25 cellular contexts compared by ENCODE assay signal in genomic region chr18:9690418-9691178, GRCh38. TPM values are rescaled to one million over a fixed set of nuclear protein-coding genes. Genes with fewer than 3 reads are reported as not detected.
A peak's percentile ranks its signal among the peaks of the same experiment; 100 is the strongest.
DNase-seq lines count a peak whose midpoint lies in the region; ATAC-seq and TF ChIP-seq lines count a peak whose summit lies in the region.
"Had no signal": no experiment of that assay in that cellular context is flagged by ENCODE, and none has a peak within 500 bp of the region (broad histone marks: within the 10 kb centered on the region; RNA-seq: fewer than 3 reads in every experiment).

No MANE protein-coding gene starts in this region.

- no peaks in the 10 kb centered on the region for H3K9me2 ChIP-seq in SK-N-SH

- no peak for TF ChIP-seq POLR2A in IMR-90 (IDR thresholded peaks at IDR 0.05; ENCODE audit: low read depth, low read length)

- H3K4ac ChIP-seq in IMR-90 (ENCODE audit: low read depth, low read length) = no peak overlapping the region

- no peak overlapping the region for H4K91ac ChIP-seq in IMR-90 (ENCODE audit: insufficient read depth, low read depth, low read length)

- dilution Hi-C loops in IMR-90 (cut with HindIII; ENCODE audit: low sequenced_read_pairs, unreplicated experiment) = no loop called here

- no peak overlapping the region for H3K18ac ChIP-seq in IMR-90 (ENCODE audit: low read depth, low read length)

- TF ChIP-seq RAD21 in IMR-90 (IDR thresholded peaks at IDR 0.05; ENCODE audit: low read length) (no peak), SK-N-SH (IDR thresholded peaks at IDR 0.05; ENCODE audit: low read length) (no peak)

- intact Hi-C loops in IMR-90 (cut with micrococcal nuclease) = no loop called here
- intact Hi-C loops in activated CD8-positive, alpha-beta T cell treated with anti-CD3 and anti-CD28 coated beads for 36 hours (cut with micrococcal nuclease) = no loop called here

- H2BK15ac ChIP-seq in IMR-90 (ENCODE audit: low read depth, low read length) = no peak overlapping the region; the same call in 2 of the 3 replicates

- H3K27me3 Mint-ChIP-seq in activated CD8-positive, alpha-beta T cell treated with anti-CD3 and anti-CD28 coated beads for 36 hours = no peaks in the 10 kb centered on the region
- H3K27me3 Mint-ChIP-seq: activated CD4-positive, alpha-beta T cell treated with anti-CD3 and anti-CD28 coated beads for 36 hours had no signal

- DNase-seq in EH (ENCODE audit: low read depth) (peak; percentile 29), IMR-90 (peak; percentile 67), SK-N-SH (no peak), fibroblast of villous mesenchyme (ENCODE audit: low read depth) (peak; percentile 86), superior temporal gyrus (ENCODE audit: extremely low spot score) (no peak), NCI-H146 (lab: John Stamatoyannopoulos, UW) (no peak), DMS153 (lab: John Stamatoyannopoulos, UW) (no peak)
- DNase-seq in activated CD8-positive, alpha-beta T cell treated with anti-CD3 and anti-CD28 coated beads for 36 hours = no peak
- DNase-seq: activated CD4-positive, alpha-beta T cell treated with anti-CD3 and anti-CD28 coated beads for 36 hours; activated gamma-delta T cell; activated T-cell treated with anti-CD3 and anti-CD28 coated beads, Interleukin-2, amount 50 U/mL, for 24 hours; CD8-positive, alpha-beta memory T cell; DMS79; head of caudate nucleus; lower lobe of right lung; NCI-H1105; NCI-H2081; pancreas; PC-3; stimulated activated CD4-positive, alpha-beta T cell treated with anti-CD3 and anti-CD28 coated beads, Interleukin-1b, Interleukin-23, amount 100 ng/mL, for 48 hours; stimulated activated CD8-positive, alpha-beta memory T cell treated with anti-CD3 and anti-CD28 coated beads, Interleukin-4, amount 100 ng/mL, for 48 hours; upper lobe of right lung had no signal

- H3K9ac ChIP-seq in IMR-90 (ENCODE audit: low read depth, low read length) = no peak overlapping the region
- no peak overlapping the region for H3K9ac ChIP-seq in SK-N-SH

- no peak overlapping the region for H4K5ac ChIP-seq in IMR-90 (ENCODE audit: low read depth, low read length)

- H3K4me3 ChIP-seq in IMR-90 (ENCODE audit: insufficient read depth, low read depth, low read length) (no peak overlapping the region), SK-N-SH (ENCODE audit: low read depth in 2 of 2, low read length in 1 of 2) (no peak overlapping the region), fibroblast of villous mesenchyme (ENCODE audit: low read depth, low read length) (no peak overlapping the region)
- H3K4me3 ChIP-seq: lower lobe of right lung, pancreas, smooth muscle cell, upper lobe of right lung had no signal

- H2AK5ac ChIP-seq in IMR-90 (ENCODE audit: low read depth, low read length) = no peak overlapping the region

- no peak for TF ChIP-seq EP300 in SK-N-SH (IDR thresholded peaks at IDR 0.05; ENCODE audit: borderline replicate concordance in 1 of 2, low read depth in 1 of 2, low read length in 1 of 2)

- H3K23ac ChIP-seq in IMR-90 (ENCODE audit: low read depth, low read length) = no peak overlapping the region

- H3K4me1 Mint-ChIP-seq in activated CD8-positive, alpha-beta T cell treated with anti-CD3 and anti-CD28 coated beads for 36 hours (ENCODE audit: low read depth) = no peaks in the 10 kb centered on the region
- H3K4me1 Mint-ChIP-seq: activated CD4-positive, alpha-beta T cell treated with anti-CD3 and anti-CD28 coated beads for 36 hours; B cell had no signal

- H2BK5ac ChIP-seq in IMR-90 (ENCODE audit: low read depth, low read length, poor library complexity, severe bottlenecking) = no peak overlapping the region

- no peak overlapping the region for H3K56ac ChIP-seq in IMR-90 (ENCODE audit: extremely low read depth, insufficient read depth, low read length)

- CTCF ChIA-PET in IMR-90 (lab: Yijun Ruan, JAX) (no interaction called here), SK-N-SH (lab: Yijun Ruan, JAX) (interaction anchor here (0.9 to 1.2 kb wide), 3 partner anchors 22 to 75 kb away, joined by 3 to 4 read pairs (median 3); no protein-coding TSS in a partner anchor)
- CTCF ChIA-PET in activated CD8-positive, alpha-beta T cell treated with anti-CD3 and anti-CD28 coated beads for 36 hours (lab: Charles Lee) = no interaction called here

- H3K4me2 ChIP-seq in IMR-90 (ENCODE audit: low read depth, low read length) (no peak overlapping the region; the same call in 1 of the 2 replicates), SK-N-SH (no peak overlapping the region)
- H3K4me2 ChIP-seq: smooth muscle cell had no signal

- H4K8ac ChIP-seq in IMR-90 (ENCODE audit: low read depth in 2 of 2, low read length in 2 of 2) = no peak overlapping the region

- H4K20me1 ChIP-seq in IMR-90 (ENCODE audit: insufficient read depth, low read length) = no peaks in the 10 kb centered on the region
- no peaks in the 10 kb centered on the region for H4K20me1 ChIP-seq in SK-N-SH (ENCODE audit: insufficient read depth)

- H3K9me3 Mint-ChIP-seq in activated CD8-positive, alpha-beta T cell treated with anti-CD3 and anti-CD28 coated beads for 36 hours = peaks cover 1% of the 10 kb centered on the region
- H3K9me3 Mint-ChIP-seq: activated T-cell treated with anti-CD3 and anti-CD28 coated beads, Interleukin-2, amount 50 U/mL, for 24 hours; T-helper 2 cell treated with Interferon-gamma antibody and Interleukin-4, amounts not matched to agents 5 μg/mL and 100 μg/mL, for 36 hours had no signal

- H3K4me1 ChIP-seq in IMR-90 (ENCODE audit: control insufficient read depth, insufficient read depth, low read length) (no peaks in the 10 kb centered on the region; the same call in 1 of the 2 replicates), SK-N-SH (ENCODE audit: control insufficient read depth in 1 of 2, insufficient read depth in 2 of 2, low read depth in 1 of 2, low read length in 1 of 2) (peaks cover 0 to 6% of the 10 kb centered on the region in 2 experiments; a peak in 2 of 4 replicates)
- H3K4me1 ChIP-seq: pancreas had no signal

- POLR2A ChIA-PET in IMR-90 (lab: Charles Lee; ENCODE audit: unreplicated experiment) = no interaction called here
- POLR2A ChIA-PET in SK-N-SH (lab: Yijun Ruan, JAX) = no interaction called here
- POLR2A ChIA-PET in activated CD8-positive, alpha-beta T cell treated with anti-CD3 and anti-CD28 coated beads for 36 hours (lab: Charles Lee) = no interaction called here

- no peak overlapping the region for H3K4me3 Mint-ChIP-seq in activated CD8-positive, alpha-beta T cell treated with anti-CD3 and anti-CD28 coated beads for 36 hours
- H3K4me3 Mint-ChIP-seq: activated CD4-positive, alpha-beta T cell treated with anti-CD3 and anti-CD28 coated beads for 36 hours; activated T-cell treated with anti-CD3 and anti-CD28 coated beads, Interleukin-2, amount 50 U/mL, for 24 hours; B cell; CD8-positive, alpha-beta memory T cell; T-helper 2 cell treated with Interferon-gamma antibody and Interleukin-4, amounts not matched to agents 5 μg/mL and 100 μg/mL, for 36 hours had no signal

- H3K9me3 ChIP-seq in IMR-90 (ENCODE audit: control insufficient read depth, insufficient read depth, low read length) (no peaks in the 10 kb centered on the region), SK-N-SH (no peaks in the 10 kb centered on the region)
- H3K9me3 ChIP-seq: lower lobe of right lung, pancreas, upper lobe of right lung had no signal

- no peak overlapping the region for H2BK20ac ChIP-seq in IMR-90 (ENCODE audit: low read depth, low read length)

- no peaks in the 10 kb centered on the region for H3K79me2 ChIP-seq in SK-N-SH (ENCODE audit: insufficient read depth)

- H3K27me3 ChIP-seq in IMR-90 (ENCODE audit: control insufficient read depth, insufficient read depth, low read length) (no peaks in the 10 kb centered on the region), SK-N-SH (ENCODE audit: insufficient read depth) (no peaks in the 10 kb centered on the region)
- H3K27me3 ChIP-seq: pancreas, upper lobe of right lung had no signal

- H2AK9ac ChIP-seq in IMR-90 (replicated peaks; ENCODE audit: low read depth, low read length, poor library complexity) = no peak overlapping the region

- H3K36me3 Mint-ChIP-seq in activated CD8-positive, alpha-beta T cell treated with anti-CD3 and anti-CD28 coated beads for 36 hours (ENCODE audit: low read depth) = no peaks in the 10 kb centered on the region
- H3K36me3 Mint-ChIP-seq: CD8-positive, alpha-beta memory T cell had no signal

- no TSS peak for BruUV-seq in IMR-90 (replicated peaks; lab: Mats Ljungman, UMichigan)

- no peak overlapping the region for H3K27ac ChIP-seq in IMR-90 (ENCODE audit: insufficient read depth, low read length)
- H3K27ac ChIP-seq in SK-N-SH (ENCODE audit: low read depth in 2 of 2, low read length in 1 of 2) = peak overlapping the region in 1 of 2 experiments; percentile 2; a peak in 1 of 4 replicates
- H3K27ac ChIP-seq: lower lobe of right lung, pancreas, upper lobe of right lung had no signal

- no peaks in the 10 kb centered on the region for H3K9me1 ChIP-seq in IMR-90 (ENCODE audit: insufficient read depth, low read length)

- H2AFZ ChIP-seq in IMR-90 (replicated peaks; ENCODE audit: low read length, poor library complexity) (no peak overlapping the region), SK-N-SH (ENCODE audit: low read depth) (no peak overlapping the region)

- ATAC-seq in IMR-90 (ENCODE audit: low read depth) = no peak
- ATAC-seq in activated CD8-positive, alpha-beta T cell treated with anti-CD3 and anti-CD28 coated beads for 36 hours = no peak
- ATAC-seq: activated CD4-positive, alpha-beta T cell treated with anti-CD3 and anti-CD28 coated beads for 36 hours; lower lobe of right lung; pancreas; PC-3; upper lobe of right lung had no signal

- H3K27ac Mint-ChIP-seq in activated CD8-positive, alpha-beta T cell treated with anti-CD3 and anti-CD28 coated beads for 36 hours = no peak overlapping the region
- H3K27ac Mint-ChIP-seq: activated CD4-positive, alpha-beta T cell treated with anti-CD3 and anti-CD28 coated beads for 36 hours; activated T-cell treated with anti-CD3 and anti-CD28 coated beads, Interleukin-2, amount 50 U/mL, for 24 hours; B cell; CD8-positive, alpha-beta memory T cell; T-helper 2 cell treated with Interferon-gamma antibody and Interleukin-4, amounts not matched to agents 5 μg/mL and 100 μg/mL, for 36 hours had no signal

- no peak overlapping the region for H3K14ac ChIP-seq in IMR-90 (replicated peaks; ENCODE audit: low read depth, low read length)

- H3F3A ChIP-seq in SK-N-SH (replicated peaks; ENCODE audit: insufficient read depth) = no peaks in the 10 kb centered on the region

- TF ChIP-seq CTCF in IMR-90 (conservative IDR thresholded peaks at IDR 0.05; ENCODE audit: low read depth, low read length) = no peak
- TF ChIP-seq CTCF in SK-N-SH (IDR thresholded peaks at IDR 0.05) = no peak
- TF ChIP-seq CTCF in fibroblast of villous mesenchyme (IDR thresholded peaks at IDR 0.05; ENCODE audit: insufficient read depth, low read depth, low read length) = no peak
- TF ChIP-seq CTCF in activated CD8-positive, alpha-beta T cell treated with anti-CD3 and anti-CD28 coated beads for 36 hours (IDR thresholded peaks at IDR 0.05) = no peak

- in situ Hi-C loops in IMR-90 (cut with MboI; ENCODE audit: low sequenced_read_pairs) = no loop called here

- WGBS in IMR-90 (ENCODE audit: extremely low coverage in 2 of 2, insufficient read length in 1 of 2), 2 experiments = 100% methylated on average over 2 of the region's 3 CpGs; no CpG with 5 or more reads in 1 of the 2 experiments
- 100% methylated on average over 3 of the region's 3 CpGs for WGBS in SK-N-SH (ENCODE audit: low lambda C conversion rate)

- H2BK120ac ChIP-seq in IMR-90 (ENCODE audit: low read depth, low read length) = no peak overlapping the region

- H3K36me3 ChIP-seq in IMR-90 (ENCODE audit: control insufficient read depth, insufficient read depth, low read length) (no peaks in the 10 kb centered on the region), SK-N-SH (replicated peaks in 1 of 2; ENCODE audit: control insufficient read depth in 1 of 2, insufficient read depth in 2 of 2, low read length in 1 of 2) (no peaks in the 10 kb centered on the region)
- H3K36me3 ChIP-seq: lower lobe of right lung, pancreas, upper lobe of right lung had no signal

- H3K79me1 ChIP-seq in IMR-90 (ENCODE audit: low read depth in 1 of 2, low read length in 2 of 2) = no peaks in the 10 kb centered on the region; a peak in 1 of 4 replicates

RNA-seq across cellular contexts. Expression of gene RAB31, which starts 17.5 kb away (rescaled TPM):
- total RNA-seq in IMR-90 (2012; rRNA removed) (26.9 and 28.9 TPM in 2 replicates), fibroblast of villous mesenchyme (34.5 and 48.6 TPM in 2 replicates)
- polyA plus RNA-seq in IMR-90 (2012; rRNA removed) (12.3 and 13.8 TPM in 2 replicates), SK-N-SH (2012; rRNA removed) (22.4 and 23.0 TPM in 2 replicates)
- 5.7 and 7.0 TPM in 2 replicates for polyA plus RNA-seq in IMR-90 (2012; cell fraction: cytosol; rRNA removed)
- 13.4 and 18.7 TPM in 2 replicates for polyA plus RNA-seq in IMR-90 (2012; cell fraction: nucleus; rRNA removed; ENCODE audit: low replicate concordance)
- 30.5 and 34.5 TPM in 2 replicates for polyA plus RNA-seq in SK-N-SH (2012; cell fraction: cytosol; rRNA removed)
- polyA plus RNA-seq in SK-N-SH (2012; cell fraction: nucleus; rRNA removed) = 17.8 and 28.6 TPM in 2 replicates
- total RNA-seq in activated CD8-positive, alpha-beta T cell treated with anti-CD3 and anti-CD28 coated beads for 36 hours = under 1 TPM; 0.45 to 0.76 TPM

Comparison
In these comparisons a context has a peak if more than half of its experiments do, and no peak if none do; other contexts are left out.
1. DNase-seq: peak in EH (single experiment), IMR-90 (single experiment) and fibroblast of villous mesenchyme (single experiment); none in SK-N-SH (single experiment), superior temporal gyrus (single experiment), activated CD8-positive, alpha-beta T cell treated with anti-CD3 and anti-CD28 coated beads for 36 hours (single experiment), NCI-H146 (single experiment) and DMS153 (single experiment).
2. RNA of gene RAB31, which starts 17.5 kb away (total RNA-seq): 34.5 to 48.6 TPM in fibroblast of villous mesenchyme and 26.9 to 28.9 TPM in IMR-90; 0.45 to 0.76 TPM in activated CD8-positive, alpha-beta T cell treated with anti-CD3 and anti-CD28 coated beads for 36 hours; every median in the first group is over 10 times any median in the second.